Comparison of ENCODE assay signal across 1 cellular context in genomic region chr2:30631051-30631671, GRCh38.
TF ChIP-seq lines count a peak whose summit lies in the region.

No MANE protein-coding gene starts in this region.

TF ChIP-seq in IMR-90, 13 proteins besides CTCF, POLR2A, EP300 and RAD21 (continued from another document):
- no peak for TF ChIP-seq ELK1 (IDR thresholded peaks at IDR 0.05; ENCODE audit: borderline replicate concordance, low read depth, low read length)
